Comparison of ENCODE assay signal across 13 cellular contexts in the genomic region with DNA sequence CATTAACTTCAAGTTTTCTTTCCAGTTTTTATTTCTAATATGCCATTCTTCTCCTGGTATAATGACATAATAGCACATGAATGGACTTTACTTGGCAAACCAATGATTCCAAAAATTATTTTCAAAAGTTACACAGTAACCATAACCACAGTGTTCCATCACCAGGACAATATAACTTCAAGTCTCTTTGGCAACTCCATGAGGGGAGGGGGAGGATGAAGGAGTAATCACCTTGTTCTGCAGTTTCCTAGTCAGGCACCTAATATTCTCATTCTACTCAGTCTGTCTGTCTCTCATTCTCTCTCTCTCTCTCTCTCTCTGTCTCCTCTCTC.
DNase-seq lines count a peak whose midpoint lies in the region; ATAC-seq and TF ChIP-seq lines count a peak whose summit lies in the region.
"Had no signal": no experiment of that assay in that cellular context is flagged by ENCODE, and none has a peak within 500 bp of the region (broad histone marks: within the 10 kb centered on the region; RNA-seq: fewer than 3 reads in every experiment).

No MANE protein-coding gene starts in this region.

- no peak for TF ChIP-seq RAD21 in HCT116 (IDR thresholded peaks at IDR 0.05; ENCODE audit: low read depth)

- no peak overlapping the region for H3K4me3 ChIP-seq in HCT116 (replicated peaks in 1 of 2; ENCODE audit: low read depth in 1 of 2, low read length in 2 of 2)
- no peak overlapping the region for H3K4me3 ChIP-seq in body of pancreas
- no peak overlapping the region for H3K4me3 ChIP-seq in upper lobe of left lung
- H3K4me3 ChIP-seq: mucosa of descending colon had no signal

- H3K9me2 ChIP-seq in HCT116 (ENCODE audit: insufficient read depth): no peaks in the 10 kb centered on the region

- peak overlapping the region in 5 of 7 donors; percentile 1 to 74 (median 68) for H3K27ac Mint-ChIP-seq in CD14-positive monocyte
- peak overlapping the region; percentile 56 to 95 (median 82) for H3K27ac Mint-ChIP-seq in naive thymus-derived CD8-positive, alpha-beta T cell

- H3K9ac ChIP-seq in HCT116 (ENCODE audit: low read length): no peak overlapping the region

- H3K4me1 Mint-ChIP-seq in CD14-positive monocyte: peaks cover 70% of the 10 kb centered on the region
- H3K4me1 Mint-ChIP-seq in naive thymus-derived CD8-positive, alpha-beta T cell: peaks cover 28 to 79% (median 71%) of the 10 kb centered on the region in 4 donors

- no peak for TF ChIP-seq EP300 in upper lobe of left lung (IDR thresholded peaks at IDR 0.05)

- TF ChIP-seq POLR2A in HCT116 (IDR thresholded peaks at IDR 0.05; ENCODE audit: borderline replicate concordance, extremely low read depth, insufficient read depth, insufficient read length) (no peak), body of pancreas (IDR thresholded peaks at IDR 0.05) (no peak), upper lobe of left lung (IDR thresholded peaks at IDR 0.05) (no peak)

- ATAC-seq in HCT116 (no peak), body of pancreas (peak; percentile 41), upper lobe of left lung (ENCODE audit: low FRiP score in 2 of 2) (no peak)
- ATAC-seq in naive thymus-derived CD8-positive, alpha-beta T cell: peak in 1 of 2 donors; percentile 16

- H3K27me3 ChIP-seq in HCT116 (ENCODE audit: insufficient read depth, low read length) (no peaks in the 10 kb centered on the region), body of pancreas (no peaks in the 10 kb centered on the region), upper lobe of left lung (no peaks in the 10 kb centered on the region)

- H2AFZ ChIP-seq in HCT116 (ENCODE audit: low read depth, low read length, poor library complexity, severe bottlenecking): no peak overlapping the region

- peaks cover 0 to 3% of the 10 kb centered on the region in 2 donors for H3K36me3 Mint-ChIP-seq in CD14-positive monocyte
- peaks cover 0 to 4% (median 0%) of the 10 kb centered on the region in 3 donors for H3K36me3 Mint-ChIP-seq in naive thymus-derived CD8-positive, alpha-beta T cell

- H3K9me3 Mint-ChIP-seq in CD14-positive monocyte: no peaks in the 10 kb centered on the region
- peaks cover 0 to 3% (median 0%) of the 10 kb centered on the region in 9 donors for H3K9me3 Mint-ChIP-seq in naive thymus-derived CD8-positive, alpha-beta T cell

- intact Hi-C loops in CD14-positive monocyte (cut with micrococcal nuclease) (loop anchor here in 1 of 2 donors (10.0 kb wide), 1 partner anchor 46 kb away; no protein-coding TSS in a partner anchor), HCT116 (cut with micrococcal nuclease) (no loop called here), body of pancreas (cut with DNase I) (loop anchor here (10.0 kb wide), 1 partner anchor 56 kb away; no protein-coding TSS in a partner anchor)

- no peak for DNase-seq in CD14-positive monocyte (ENCODE audit: low spot score)
- no peak for DNase-seq in HCT116 (ENCODE audit: low read depth, low spot score)
- no peak for DNase-seq in body of pancreas
- no peak for DNase-seq in naive thymus-derived CD8-positive, alpha-beta T cell
- no peak for DNase-seq in MV-4-11 (lab: John Stamatoyannopoulos, UW)
- DNase-seq in upper lobe of left lung: no peak
- no peak for DNase-seq in NCI-H2029 (lab: John Stamatoyannopoulos, UW)
- no peak for DNase-seq in NCI-H187 treated with DMSO at 0.1 percent for 48 hours (lab: John Stamatoyannopoulos, UW)
- DNase-seq: activated T-cell treated with anti-CD3 and anti-CD28 coated beads, Interleukin-2, amount 50 U/mL, for 1 hour; aorta; mucosa of descending colon; NCI-H2171 treated with DMSO at 0.1 percent for 48 hours; posterior cingulate gyrus had no signal

- H3K4me1 ChIP-seq in HCT116 (ENCODE audit: control insufficient read depth in 1 of 2, insufficient read depth in 2 of 2, low read length in 2 of 2) (peaks cover 7 to 37% of the 10 kb centered on the region in 2 experiments; a peak in 3 of 4 replicates), body of pancreas (peaks cover 50% of the 10 kb centered on the region), upper lobe of left lung (peaks cover 17 to 40% (median 33%) of the 10 kb centered on the region in 4 donors)

- no peaks in the 10 kb centered on the region for H4K20me1 ChIP-seq in HCT116 (ENCODE audit: insufficient read depth)

- no peaks in the 10 kb centered on the region for H3K9me3 ChIP-seq in HCT116 (ENCODE audit: control insufficient read depth in 1 of 2, insufficient read depth in 1 of 2, low read depth in 1 of 2, low read length in 2 of 2)
- no peaks in the 10 kb centered on the region for H3K9me3 ChIP-seq in body of pancreas
- no peaks in the 10 kb centered on the region for H3K9me3 ChIP-seq in upper lobe of left lung
- H3K9me3 ChIP-seq: mucosa of descending colon had no signal

- no peaks in the 10 kb centered on the region for H3K79me2 ChIP-seq in HCT116 (ENCODE audit: insufficient read depth, low read length)

- TF ChIP-seq CTCF in CD14-positive monocyte (IDR thresholded peaks at IDR 0.05) (no peak), HCT116 (IDR thresholded peaks at IDR 0.05 in 2 of 3, conservative IDR thresholded peaks at IDR 0.05 in 1 of 3; ENCODE audit: borderline replicate concordance in 1 of 3, insufficient read depth in 1 of 3, low read depth in 2 of 3, low read length in 2 of 3) (no peak), body of pancreas (IDR thresholded peaks at IDR 0.05) (no peak), upper lobe of left lung (IDR thresholded peaks at IDR 0.05) (no peak)

- no peak overlapping the region for H3K4me3 Mint-ChIP-seq in CD14-positive monocyte
- peak overlapping the region in 8 of 10 donors; percentile 0 to 73 (median 56) for H3K4me3 Mint-ChIP-seq in naive thymus-derived CD8-positive, alpha-beta T cell

- BruUV-seq in HCT116 (replicated peaks; lab: Mats Ljungman, UMichigan): no TSS peak

- 0 out of 2 replicates have a peak overlapping the region, but pooled peaks have one; percentile 53 for H3K4me2 ChIP-seq in HCT116 (ENCODE audit: low read length)

- H3K27me3 Mint-ChIP-seq in CD14-positive monocyte (ENCODE audit: low read depth in 3 of 3): no peaks in the 10 kb centered on the region
- H3K27me3 Mint-ChIP-seq in naive thymus-derived CD8-positive, alpha-beta T cell: no peaks in the 10 kb centered on the region

- H3K27ac ChIP-seq in HCT116 (ENCODE audit: low read depth, low read length) (no peak overlapping the region), body of pancreas (peak overlapping the region in 1 of 4 donors; percentile 51), upper lobe of left lung (peak overlapping the region in 2 of 4 donors; percentile 59 to 68)

- CTCF ChIA-PET in HCT116 (lab: Charles Lee): no interaction called here

- no peaks in the 10 kb centered on the region for H3K36me3 ChIP-seq in HCT116 (ENCODE audit: control insufficient read depth in 1 of 2, insufficient read depth in 2 of 2, low read length in 2 of 2)
- H3K36me3 ChIP-seq in body of pancreas (replicated peaks in 1 of 2; ENCODE audit: insufficient read depth in 1 of 2, low read depth in 2 of 2): no peaks in the 10 kb centered on the region
- H3K36me3 ChIP-seq in upper lobe of left lung: no peaks in the 10 kb centered on the region

- RAD21 ChIA-PET in HCT116 (lab: Charles Lee; ENCODE audit: low non-redundant PET in 1 of 2, low total read pairs in 2 of 2, uncharacterized antibody in 2 of 2, unreplicated experiment in 2 of 2): no interaction called here

- POLR2A ChIA-PET in HCT116 (lab: Charles Lee): no interaction called here
- POLR2A ChIA-PET in naive thymus-derived CD8-positive, alpha-beta T cell (lab: Charles Lee): no interaction called here

TF ChIP-seq in HCT116, 20 proteins besides CTCF, POLR2A, EP300 and RAD21:
- TF ChIP-seq ELF1 (IDR thresholded peaks at IDR 0.05; ENCODE audit: borderline replicate concordance, low read depth): no peak
- no peak for TF ChIP-seq TCF7L2 (IDR thresholded peaks at IDR 0.05; ENCODE audit: borderline replicate concordance, extremely low read depth, insufficient read depth, insufficient read length)
- no peak for TF ChIP-seq CEBPB (IDR thresholded peaks at IDR 0.05; ENCODE audit: low read depth)
- no peak for TF ChIP-seq SP1 (IDR thresholded peaks at IDR 0.05; ENCODE audit: low read depth)
- no peak for TF ChIP-seq EZH2 (IDR thresholded peaks at IDR 0.05)
- no peak for TF ChIP-seq ZFX (IDR thresholded peaks at IDR 0.05)
- TF ChIP-seq, protein P1, sequence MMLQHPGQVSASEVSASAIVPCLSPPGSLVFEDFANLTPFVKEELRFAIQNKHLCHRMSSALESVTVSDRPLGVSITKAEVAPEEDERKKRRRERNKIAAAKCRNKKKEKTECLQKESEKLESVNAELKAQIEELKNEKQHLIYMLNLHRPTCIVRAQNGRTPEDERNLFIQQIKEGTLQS (IDR thresholded peaks at IDR 0.05): no peak
- TF ChIP-seq FOSL1 (IDR thresholded peaks at IDR 0.05; ENCODE audit: low read depth): no peak
- TF ChIP-seq, protein P2, sequence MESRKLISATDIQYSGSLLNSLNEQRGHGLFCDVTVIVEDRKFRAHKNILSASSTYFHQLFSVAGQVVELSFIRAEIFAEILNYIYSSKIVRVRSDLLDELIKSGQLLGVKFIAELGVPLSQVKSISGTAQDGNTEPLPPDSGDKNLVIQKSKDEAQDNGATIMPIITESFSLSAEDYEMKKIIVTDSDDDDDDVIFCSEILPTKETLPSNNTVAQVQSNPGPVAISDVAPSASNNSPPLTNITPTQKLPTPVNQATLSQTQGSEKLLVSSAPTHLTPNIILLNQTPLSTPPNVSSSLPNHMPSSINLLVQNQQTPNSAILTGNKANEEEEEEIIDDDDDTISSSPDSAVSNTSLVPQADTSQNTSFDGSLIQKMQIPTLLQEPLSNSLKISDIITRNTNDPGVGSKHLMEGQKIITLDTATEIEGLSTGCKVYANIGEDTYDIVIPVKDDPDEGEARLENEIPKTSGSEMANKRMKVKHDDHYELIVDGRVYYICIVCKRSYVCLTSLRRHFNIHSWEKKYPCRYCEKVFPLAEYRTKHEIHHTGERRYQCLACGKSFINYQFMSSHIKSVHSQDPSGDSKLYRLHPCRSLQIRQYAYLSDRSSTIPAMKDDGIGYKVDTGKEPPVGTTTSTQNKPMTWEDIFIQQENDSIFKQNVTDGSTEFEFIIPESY (IDR thresholded peaks at IDR 0.05; ENCODE audit: extremely low read depth, insufficient replicate concordance, low read length): no peak
- TF ChIP-seq CBX3 (IDR thresholded peaks at IDR 0.05; ENCODE audit: low read depth): no peak
- no peak for TF ChIP-seq YY1 (IDR thresholded peaks at IDR 0.05; ENCODE audit: extremely low read depth, insufficient replicate concordance, low read depth, low read length)
- no peak for TF ChIP-seq SRF (IDR thresholded peaks at IDR 0.05; ENCODE audit: low read depth)
- TF ChIP-seq EZH2phosphoT487 (IDR thresholded peaks at IDR 0.05; ENCODE audit: borderline replicate concordance): no peak
- TF ChIP-seq EGR1 (IDR thresholded peaks at IDR 0.05; ENCODE audit: low read depth): no peak
- TF ChIP-seq SIN3A (IDR thresholded peaks at IDR 0.05; ENCODE audit: low read depth): no peak
- no peak for TF ChIP-seq JUND (IDR thresholded peaks at IDR 0.05)

Comparison
In these comparisons a context has a peak if more than half of its experiments do, and no peak if none do; other contexts are left out.
1. H3K4me3 Mint-ChIP-seq: peak in naive thymus-derived CD8-positive, alpha-beta T cell (8 of 10); none in CD14-positive monocyte (0 of 2).